Comparison of ENCODE assay signal across 39 cellular contexts in genomic region chr1:248239478-248239877, GRCh38. TPM values are rescaled to one million over a fixed set of nuclear protein-coding genes. Genes with fewer than 3 reads are reported as not detected.
"Had no signal": no experiment of that assay in that cellular context is flagged by ENCODE, and none has a peak within 500 bp of the region (broad histone marks: within the 10 kb centered on the region; RNA-seq: fewer than 3 reads in every experiment).

No MANE protein-coding gene starts in this region.

- H3K27me3 ChIP-seq: adrenal gland, ascending aorta, body of pancreas, brain microvascular endothelial cell, breast epithelium, cardiac muscle cell had no signal

- H3K9me3 ChIP-seq: adrenal gland, ascending aorta, body of pancreas had no signal

- DNase-seq: activated effector memory CD4-positive, alpha-beta T cell treated with anti-CD3 and anti-CD28 coated beads, Interleukin-2, amount 50 U/mL, for 16 hours; activated effector memory CD4-positive, alpha-beta T cell treated with Interleukin-2 at 50 U/mL for 16 hours; activated gamma-delta T cell; activated gamma-delta T cell treated with Interleukin-2 at 50 U/mL for 16 hours; activated naive CD4-positive, alpha-beta T cell; activated naive CD4-positive, alpha-beta T cell treated with anti-CD3 and anti-CD28 coated beads for 36 hours; activated naive CD4-positive, alpha-beta T cell treated with anti-CD3 and anti-CD28 coated beads, Interleukin-2, amount 10 ng/mL, durations not matched to agents 7 days and 5 days; activated naive CD4-positive, alpha-beta T cell treated with anti-CD3 and anti-CD28 coated beads, Interleukin-2, amount 50 U/mL, for 16 hours; activated naive CD4-positive, alpha-beta T cell treated with Interleukin-2 at 50 U/mL for 16 hours; activated naive CD8-positive, alpha-beta T cell treated with anti-CD3 and anti-CD28 coated beads for 36 hours; activated naive CD8-positive, alpha-beta T cell treated with anti-CD3 and anti-CD28 coated beads, Interleukin-2, amount 10 ng/mL, durations not matched to agents 7 days and 5 days; activated naive CD8-positive, alpha-beta T cell treated with anti-CD3 and anti-CD28 coated beads, Interleukin-2, amount 50 U/mL, for 24 hours; activated T-cell treated with anti-CD3 and anti-CD28 coated beads, Interleukin-2, amount 50 U/mL, for 1 hour; activated T-cell treated with anti-CD3 and anti-CD28 coated beads, Interleukin-2, amount 50 U/mL, for 24 hours; activated T-cell treated with anti-CD3 and anti-CD28 coated beads, Interleukin-2, amount 50 U/mL, for 4 hours; activated T-cell treated with anti-CD3 and anti-CD28 coated beads, Interleukin-2, amount 50 U/mL, for 48 hours; activated T-cell treated with anti-CD3 and anti-CD28 coated beads, Interleukin-2, amount 50 U/mL, for 72 hours; adrenal gland; amniotic stem cell; amygdala; anterior cingulate cortex; aorta; body of pancreas; brain microvascular endothelial cell; caudate nucleus; central memory CD4-positive, alpha-beta T cell; cerebellar nuclear complex had no signal

- H3K27ac ChIP-seq: adrenal gland, ascending aorta, body of pancreas, brain microvascular endothelial cell, breast epithelium, cardiac muscle cell had no signal

- H3K4me1 ChIP-seq: adrenal gland, ascending aorta, body of pancreas, breast epithelium had no signal

- H3K36me3 ChIP-seq: adrenal gland, ascending aorta, brain microvascular endothelial cell, breast epithelium, cardiac muscle cell had no signal

- ATAC-seq: activated naive CD4-positive, alpha-beta T cell treated with anti-CD3 and anti-CD28 coated beads, Interleukin-2, amount 50 U/mL, for 72 hours; activated naive CD8-positive, alpha-beta T cell treated with anti-CD3 and anti-CD28 coated beads, Interleukin-2, amount 50 U/mL, for 24 hours; activated T-cell treated with anti-CD3 and anti-CD28 coated beads, Interleukin-2, amount 50 U/mL, for 4 hours; activated T-cell treated with anti-CD3 and anti-CD28 coated beads, Interleukin-2, amount 50 U/mL, for 72 hours; activated T-helper 17 cell treated with anti-CD3 and anti-CD28 coated beads, Interleukin-2, amount 50 U/mL, for 72 hours; body of pancreas had no signal

- H3K4me3 ChIP-seq: adrenal gland, ascending aorta, body of pancreas, breast epithelium, cardiac muscle cell had no signal

RNA-seq across cellular contexts. Expression of gene OR2M4, which starts 8.3 kb away (rescaled TPM):
- total RNA-seq: activated naive CD4-positive, alpha-beta T cell treated with anti-CD3 and anti-CD28 coated beads for 36 hours; activated naive CD4-positive, alpha-beta T cell treated with anti-CD3 and anti-CD28 coated beads, Interleukin-2, amount 50 U/mL, for 72 hours; activated naive CD8-positive, alpha-beta T cell treated with anti-CD3 and anti-CD28 coated beads for 36 hours; activated naive CD8-positive, alpha-beta T cell treated with anti-CD3 and anti-CD28 coated beads, Interleukin-2, amount 10 ng/mL, durations not matched to agents 7 days and 5 days; activated T-cell treated with anti-CD3 and anti-CD28 coated beads, Interleukin-2, amount 50 U/mL, for 4 hours; activated T-cell treated with anti-CD3 and anti-CD28 coated beads, Interleukin-2, amount 50 U/mL, for 72 hours; activated T-helper 1 cell treated with anti-CD3 and anti-CD28 coated beads, Interleukin-12 subunit alpha, Interleukin-12 subunit beta, Interleukin-2, Interleukin-4 antibody, amounts not matched to agents 30 ng/mL and 10 ng/mL and 1 ng/mL, durations not matched to agents 14 hours and 24 hours and 36 hours; activated T-helper 17 cell treated with anti-CD3 and anti-CD28 coated beads, Interleukin-2, amount 50 U/mL, for 72 hours; activated T-helper 2 cell treated with anti-CD3 and anti-CD28 coated beads, Interferon-gamma antibody, Interleukin-2, Interleukin-4, amounts not matched to agents 10 μg/mL and 5 μg/mL and 100 μg/mL, durations not matched to agents 14 hours and 24 hours and 36 hours; adrenal gland; aorta; ascending aorta; astrocyte; body of pancreas; bronchial epithelial cell; cardiac muscle cell; cardiac septum; chondrocyte had no signal
- polyA plus RNA-seq: adipose tissue, adrenal gland, aorta, cardiac muscle cell had no signal

RNA-seq across cellular contexts. Expression of gene OR2T33, which starts 38.3 kb away (rescaled TPM):
- total RNA-seq: activated naive CD4-positive, alpha-beta T cell treated with anti-CD3 and anti-CD28 coated beads for 36 hours; activated naive CD4-positive, alpha-beta T cell treated with anti-CD3 and anti-CD28 coated beads, Interleukin-2, amount 50 U/mL, for 72 hours; activated naive CD8-positive, alpha-beta T cell treated with anti-CD3 and anti-CD28 coated beads for 36 hours; activated naive CD8-positive, alpha-beta T cell treated with anti-CD3 and anti-CD28 coated beads, Interleukin-2, amount 10 ng/mL, durations not matched to agents 7 days and 5 days; activated T-cell treated with anti-CD3 and anti-CD28 coated beads, Interleukin-2, amount 50 U/mL, for 4 hours; activated T-cell treated with anti-CD3 and anti-CD28 coated beads, Interleukin-2, amount 50 U/mL, for 72 hours; activated T-helper 1 cell treated with anti-CD3 and anti-CD28 coated beads, Interleukin-12 subunit alpha, Interleukin-12 subunit beta, Interleukin-2, Interleukin-4 antibody, amounts not matched to agents 30 ng/mL and 10 ng/mL and 1 ng/mL, durations not matched to agents 14 hours and 24 hours and 36 hours; activated T-helper 17 cell treated with anti-CD3 and anti-CD28 coated beads, Interleukin-2, amount 50 U/mL, for 72 hours; activated T-helper 2 cell treated with anti-CD3 and anti-CD28 coated beads, Interferon-gamma antibody, Interleukin-2, Interleukin-4, amounts not matched to agents 10 μg/mL and 5 μg/mL and 100 μg/mL, durations not matched to agents 14 hours and 24 hours and 36 hours; adrenal gland; aorta; ascending aorta; astrocyte; body of pancreas; breast epithelium; bronchial epithelial cell; cardiac septum; chondrocyte had no signal
- polyA plus RNA-seq: adipose tissue, adrenal gland, aorta had no signal

RNA-seq across cellular contexts. Expression of gene OR2M3, which starts 42.4 kb away (rescaled TPM):
- total RNA-seq: activated naive CD4-positive, alpha-beta T cell treated with anti-CD3 and anti-CD28 coated beads for 36 hours; activated naive CD4-positive, alpha-beta T cell treated with anti-CD3 and anti-CD28 coated beads, Interleukin-2, amount 50 U/mL, for 72 hours; activated naive CD8-positive, alpha-beta T cell treated with anti-CD3 and anti-CD28 coated beads for 36 hours; activated naive CD8-positive, alpha-beta T cell treated with anti-CD3 and anti-CD28 coated beads, Interleukin-2, amount 10 ng/mL, durations not matched to agents 7 days and 5 days; activated T-cell treated with anti-CD3 and anti-CD28 coated beads, Interleukin-2, amount 50 U/mL, for 4 hours; activated T-cell treated with anti-CD3 and anti-CD28 coated beads, Interleukin-2, amount 50 U/mL, for 72 hours; activated T-helper 1 cell treated with anti-CD3 and anti-CD28 coated beads, Interleukin-12 subunit alpha, Interleukin-12 subunit beta, Interleukin-2, Interleukin-4 antibody, amounts not matched to agents 30 ng/mL and 10 ng/mL and 1 ng/mL, durations not matched to agents 14 hours and 24 hours and 36 hours; activated T-helper 17 cell treated with anti-CD3 and anti-CD28 coated beads, Interleukin-2, amount 50 U/mL, for 72 hours; activated T-helper 2 cell treated with anti-CD3 and anti-CD28 coated beads, Interferon-gamma antibody, Interleukin-2, Interleukin-4, amounts not matched to agents 10 μg/mL and 5 μg/mL and 100 μg/mL, durations not matched to agents 14 hours and 24 hours and 36 hours; aorta; ascending aorta; astrocyte; body of pancreas; cardiac muscle cell; cardiac septum; chondrocyte had no signal
- polyA plus RNA-seq: adipose tissue, adrenal gland, aorta, cardiac muscle cell had no signal
